16 cellular contexts compared by ENCODE assay signal in the genomic region with DNA sequence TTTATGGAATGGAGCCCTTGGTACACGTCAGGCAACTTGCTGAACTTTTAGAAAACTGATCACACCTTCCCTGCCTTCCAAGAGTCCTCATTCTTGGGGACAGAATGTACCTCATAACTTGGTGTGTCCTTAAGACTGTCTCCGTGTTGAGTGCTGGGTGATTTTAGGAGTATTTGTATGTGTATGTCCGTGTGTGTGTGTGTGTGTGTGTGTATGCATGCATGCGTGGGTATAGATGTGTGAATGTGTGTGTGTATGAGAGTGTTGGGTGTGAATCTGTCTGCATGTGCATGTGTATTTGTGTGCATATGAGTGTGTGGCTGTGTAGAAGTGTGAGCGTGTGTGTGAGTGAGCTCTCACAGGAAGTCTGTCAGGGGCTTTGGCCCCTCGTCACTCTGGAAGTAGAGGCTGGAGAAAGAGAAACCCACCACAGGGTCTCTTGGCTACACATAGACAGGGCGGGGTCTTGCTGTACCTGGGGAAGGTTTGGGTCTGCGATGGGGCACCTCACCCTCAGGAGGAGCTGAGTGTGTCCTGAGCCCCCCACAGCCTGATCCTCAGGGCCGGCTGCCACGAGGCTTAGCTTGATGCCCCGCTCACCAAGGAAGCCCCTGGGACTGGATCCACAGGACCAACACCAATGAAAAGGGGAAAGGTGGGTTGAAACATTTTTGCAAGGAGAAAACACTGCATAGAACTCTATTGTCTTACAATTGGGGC. TPM values are rescaled to one million over a fixed set of nuclear protein-coding genes. Genes with fewer than 3 reads are reported as not detected.
DNase-seq lines count a peak whose midpoint lies in the region; ATAC-seq, FAIRE-seq and TF ChIP-seq lines count a peak whose summit lies in the region.
"Had no signal": no experiment of that assay in that cellular context is flagged by ENCODE, and none has a peak within 500 bp of the region (broad histone marks: within the 10 kb centered on the region; RNA-seq: fewer than 3 reads in every experiment).

No MANE protein-coding gene starts in this region.

- H4K8ac ChIP-seq in IMR-90 (ENCODE audit: low read depth in 2 of 2, low read length in 2 of 2) (no peak overlapping the region), neuronal stem cell (ENCODE audit: low read depth, low read length) (no peak overlapping the region)

- H2BK15ac ChIP-seq in IMR-90 (ENCODE audit: low read depth, low read length), result peak overlapping the region; percentile 85; the same call in 1 of the 3 replicates
- H2BK15ac ChIP-seq in neuronal stem cell (ENCODE audit: low read length), result peak overlapping the region; percentile 69

- CTCF ChIA-PET in IMR-90 (lab: Yijun Ruan, JAX), result no interaction called here

- no peaks in the 10 kb centered on the region for H4K20me1 ChIP-seq in IMR-90 (ENCODE audit: insufficient read depth, low read length)

- H2BK12ac ChIP-seq in neuronal stem cell (ENCODE audit: low read length), result no peak overlapping the region

- H3K9me3 ChIP-seq in IMR-90 (ENCODE audit: control insufficient read depth, insufficient read depth, low read length) (no peaks in the 10 kb centered on the region), neuronal stem cell (replicated peaks in 1 of 2; ENCODE audit: control insufficient read depth in 2 of 2, insufficient read depth in 1 of 2, low read depth in 1 of 2, low read length in 2 of 2) (peaks cover 2 to 7% of the 10 kb centered on the region in 2 donors)
- H3K9me3 ChIP-seq: A549, HAP-1 had no signal

- WGBS in IMR-90 (ENCODE audit: extremely low coverage in 2 of 2, insufficient read length in 1 of 2), 2 experiments, result 80% methylated on average over 1 of the region's 11 CpGs; no CpG with 5 or more reads in 1 of the 2 experiments
- WGBS in neuronal stem cell (ENCODE audit: extremely low coverage in 2 of 2, insufficient read length in 2 of 2, insufficient replicate concordance in 1 of 2), 2 donors, result no CpG with 5 or more reads among the region's 11 CpGs

- H2AK9ac ChIP-seq in IMR-90 (replicated peaks; ENCODE audit: low read depth, low read length, poor library complexity), result no peak overlapping the region

- intact Hi-C loops in IMR-90 (cut with micrococcal nuclease) (no loop called here), dorsolateral prefrontal cortex (cut with DNase I) (no loop called here)

- no peak overlapping the region for H3K9ac ChIP-seq in IMR-90 (ENCODE audit: low read depth, low read length)
- no peak overlapping the region for H3K9ac ChIP-seq in neuronal stem cell (ENCODE audit: low read depth, low read length, poor library complexity)

- TF ChIP-seq CTCF in IMR-90 (conservative IDR thresholded peaks at IDR 0.05; ENCODE audit: low read depth, low read length) (no peak), chondrocyte (IDR thresholded peaks at IDR 0.05) (no peak), dorsolateral prefrontal cortex (IDR thresholded peaks at IDR 0.05 in 54 of 56, conservative IDR thresholded peaks at IDR 0.05 in 2 of 56; ENCODE audit: low read depth in 1 of 56, partially characterized antibody in 56 of 56) (no peak)

- H2AFZ ChIP-seq in IMR-90 (replicated peaks; ENCODE audit: low read length, poor library complexity), result no peak overlapping the region
- no peak overlapping the region for H2AFZ ChIP-seq in neuronal stem cell (ENCODE audit: low read length)

- no peak overlapping the region for H4K5ac ChIP-seq in IMR-90 (ENCODE audit: low read depth, low read length)

- H3K9me1 ChIP-seq in IMR-90 (ENCODE audit: insufficient read depth, low read length), result peaks cover 15% of the 10 kb centered on the region

- peaks cover 3% of the 10 kb centered on the region for H3K9me3 Mint-ChIP-seq in chondrocyte (ENCODE audit: low read depth)
- H3K9me3 Mint-ChIP-seq: CD8-positive, alpha-beta T cell; HFFc6 had no signal

- no peak for TF ChIP-seq RAD21 in IMR-90 (IDR thresholded peaks at IDR 0.05; ENCODE audit: low read length)

- H3K27me3 Mint-ChIP-seq in chondrocyte (ENCODE audit: low read depth), result no peaks in the 10 kb centered on the region

- H3K36me3 ChIP-seq in IMR-90 (ENCODE audit: control insufficient read depth, insufficient read depth, low read length), result no peaks in the 10 kb centered on the region
- H3K36me3 ChIP-seq in neuronal stem cell (replicated peaks in 1 of 2; ENCODE audit: control insufficient read depth in 2 of 2, insufficient read depth in 2 of 2, low read length in 2 of 2), result no peaks in the 10 kb centered on the region
- H3K36me3 ChIP-seq: HAP-1 had no signal

- ATAC-seq in IMR-90 (ENCODE audit: low read depth), result no peak
- ATAC-seq: A549; CD8-positive, alpha-beta T cell had no signal

- H2AK5ac ChIP-seq in IMR-90 (ENCODE audit: low read depth, low read length), result peak overlapping the region; percentile 45; the same call in 1 of the 2 replicates
- H2AK5ac ChIP-seq in neuronal stem cell (ENCODE audit: low read depth, low read length), result peak overlapping the region; percentile 82

- H2BK5ac ChIP-seq in IMR-90 (ENCODE audit: low read depth, low read length, poor library complexity, severe bottlenecking), result peak overlapping the region; percentile 9
- peak overlapping the region; percentile 2 for H2BK5ac ChIP-seq in neuronal stem cell (ENCODE audit: low read length)

- peak; percentile 26 for FAIRE-seq in GM12891 (lab: Jason Lieb, UNC)
- FAIRE-seq: A549, GM12892 had no signal

- H3K36me3 Mint-ChIP-seq in chondrocyte (ENCODE audit: low read depth), result no peaks in the 10 kb centered on the region
- H3K36me3 Mint-ChIP-seq: CD14-positive monocyte; CD8-positive, alpha-beta T cell had no signal

- TF ChIP-seq POLR2A in GM12891 (IDR thresholded peaks at IDR 0.05; ENCODE audit: low read depth, low read length) (no peak), IMR-90 (IDR thresholded peaks at IDR 0.05; ENCODE audit: low read depth, low read length) (no peak)

- H3K18ac ChIP-seq in IMR-90 (ENCODE audit: low read depth, low read length), result peak overlapping the region; percentile 60; the same call in 1 of the 2 replicates
- H3K18ac ChIP-seq in neuronal stem cell (ENCODE audit: low read length), result no peak overlapping the region

- H3K79me1 ChIP-seq in IMR-90 (ENCODE audit: low read depth in 1 of 2, low read length in 2 of 2), result no peaks in the 10 kb centered on the region
- H3K79me1 ChIP-seq in neuronal stem cell (ENCODE audit: low read depth, low read length), result no peaks in the 10 kb centered on the region

- POLR2A ChIA-PET in IMR-90 (lab: Charles Lee; ENCODE audit: unreplicated experiment), result no interaction called here

- no peak overlapping the region for H3K4me3 ChIP-seq in IMR-90 (ENCODE audit: insufficient read depth, low read depth, low read length)
- H3K4me3 ChIP-seq in neuronal stem cell (ENCODE audit: low read length in 2 of 2), result no peak overlapping the region
- H3K4me3 ChIP-seq in dorsolateral prefrontal cortex, result no peak overlapping the region
- H3K4me3 ChIP-seq: A549, HAP-1 had no signal

- in situ Hi-C loops in IMR-90 (cut with MboI; ENCODE audit: low sequenced_read_pairs), result no loop called here

- H4K91ac ChIP-seq in IMR-90 (ENCODE audit: insufficient read depth, low read depth, low read length) (no peak overlapping the region), neuronal stem cell (ENCODE audit: low read depth, low read length, poor library complexity) (no peak overlapping the region)

- no peak overlapping the region for H3K4me3 Mint-ChIP-seq in chondrocyte (ENCODE audit: unreplicated experiment)
- H3K4me3 Mint-ChIP-seq: CD14-positive monocyte; CD8-positive, alpha-beta T cell; HFFc6 had no signal

- H3K14ac ChIP-seq in IMR-90 (replicated peaks; ENCODE audit: low read depth, low read length) (no peak overlapping the region; the same call in 1 of the 2 replicates), neuronal stem cell (ENCODE audit: low read length) (no peak overlapping the region)

- H3K27me3 ChIP-seq in IMR-90 (ENCODE audit: control insufficient read depth, insufficient read depth, low read length) (no peaks in the 10 kb centered on the region), neuronal stem cell (ENCODE audit: control insufficient read depth in 3 of 3, insufficient read depth in 3 of 3, low read depth in 1 of 3, low read length in 3 of 3) (peaks cover 0 to 8% (median 0%) of the 10 kb centered on the region in 3 experiments), dorsolateral prefrontal cortex (no peaks in the 10 kb centered on the region)

- no peak overlapping the region for H3K4me2 ChIP-seq in IMR-90 (ENCODE audit: low read depth, low read length)
- no peak overlapping the region for H3K4me2 ChIP-seq in neuronal stem cell (ENCODE audit: insufficient read depth, low read length, poor library complexity, severe bottlenecking)
- H3K4me2 ChIP-seq: A549 had no signal

- H3K56ac ChIP-seq in IMR-90 (ENCODE audit: extremely low read depth, insufficient read depth, low read length), result no peak overlapping the region

- no peak for DNase-seq in GM12891 (ENCODE audit: insufficient read length, low spot score)
- DNase-seq in IMR-90, result no peak
- peak; percentile 69 for DNase-seq in chondrocyte (ENCODE audit: low spot score)
- no peak for DNase-seq in neuronal stem cell (ENCODE audit: low spot score)
- DNase-seq in activated gamma-delta T cell treated with Interleukin-2 at 50 U/mL for 16 hours, result no peak
- no peak for DNase-seq in dorsolateral prefrontal cortex
- DNase-seq in NK-92 treated with Interleukin-12 subunit alpha and Interleukin-12 subunit beta, amount 100 ng/mL, for 24 hours (lab: John Stamatoyannopoulos, UW), result no peak
- DNase-seq: CD8-positive, alpha-beta T cell; COR-L47; DMS53; GOT3; HFFc6 had no signal

- no peak overlapping the region for H3K4ac ChIP-seq in IMR-90 (ENCODE audit: low read depth, low read length)
- H3K4ac ChIP-seq in neuronal stem cell (ENCODE audit: low read length), result no peak overlapping the region

- dilution Hi-C loops in IMR-90 (cut with HindIII; ENCODE audit: low sequenced_read_pairs, unreplicated experiment), result no loop called here

- no peak overlapping the region for H3K27ac ChIP-seq in IMR-90 (ENCODE audit: insufficient read depth, low read length)
- no peak overlapping the region for H3K27ac ChIP-seq in neuronal stem cell (replicated peaks; ENCODE audit: low read length)
- no peak overlapping the region for H3K27ac ChIP-seq in dorsolateral prefrontal cortex

- H2BK20ac ChIP-seq in IMR-90 (ENCODE audit: low read depth, low read length), result 0 out of 2 replicates have a peak overlapping the region, but pooled peaks have one; percentile 54

- H3K4me1 ChIP-seq in IMR-90 (ENCODE audit: control insufficient read depth, insufficient read depth, low read length) (peaks cover 16% of the 10 kb centered on the region), neuronal stem cell (ENCODE audit: control insufficient read depth in 2 of 2, insufficient read depth in 1 of 2, low read depth in 1 of 2, low read length in 2 of 2) (peaks cover 5 to 11% of the 10 kb centered on the region in 2 donors)
- H3K4me1 ChIP-seq: HAP-1 had no signal

- peaks cover 22% of the 10 kb centered on the region for H3K4me1 Mint-ChIP-seq in chondrocyte (ENCODE audit: low read depth)

- no peak overlapping the region for H3K23ac ChIP-seq in IMR-90 (ENCODE audit: low read depth, low read length)
- H3K23ac ChIP-seq in neuronal stem cell (ENCODE audit: low read depth, low read length, poor library complexity), result no peak overlapping the region

- no TSS peak for BruUV-seq in IMR-90 (replicated peaks; lab: Mats Ljungman, UMichigan)

- H2BK120ac ChIP-seq in IMR-90 (ENCODE audit: low read depth, low read length) (no peak overlapping the region; the same call in 1 of the 2 replicates), neuronal stem cell (ENCODE audit: low read depth, low read length) (no peak overlapping the region)

- H3K27ac Mint-ChIP-seq in chondrocyte (ENCODE audit: unreplicated experiment), result no peak overlapping the region
- H3K27ac Mint-ChIP-seq: CD14-positive monocyte; CD8-positive, alpha-beta T cell; HFFc6 had no signal

RNA-seq across cellular contexts. Expression of gene ANKRD33B, which starts 33.1 kb away (rescaled TPM):
- polyA plus RNA-seq in GM12891 (2012; ENCODE audit: low read depth, missing spikeins), result 27.9 TPM
- 2.5 and 2.8 TPM in 2 replicates for total RNA-seq in IMR-90 (2012; rRNA removed)
- 3.3 and 3.8 TPM in 2 replicates for polyA plus RNA-seq in IMR-90 (2012; rRNA removed)
- polyA plus RNA-seq in IMR-90 (2012; cell fraction: cytosol; rRNA removed), result 2.2 and 3.2 TPM in 2 replicates
- 13.5 and 13.8 TPM in 2 replicates for polyA plus RNA-seq in IMR-90 (2012; cell fraction: nucleus; rRNA removed; ENCODE audit: low replicate concordance)
- total RNA-seq in chondrocyte, result 0.80 to 4.0 TPM (median 3.7 TPM) in 3 replicates
- 4.1 TPM for polyA plus RNA-seq in neuronal stem cell (2013, experiment 1 of 2)
- polyA plus RNA-seq in neuronal stem cell (2013, experiment 2 of 2), result 4.5 TPM
- 10 to 100 TPM; 10.4 to 61.6 (median 31.4) TPM for total RNA-seq in dorsolateral prefrontal cortex
- polyA plus RNA-seq: CD14-positive monocyte had no signal
